In the genomic region with DNA sequence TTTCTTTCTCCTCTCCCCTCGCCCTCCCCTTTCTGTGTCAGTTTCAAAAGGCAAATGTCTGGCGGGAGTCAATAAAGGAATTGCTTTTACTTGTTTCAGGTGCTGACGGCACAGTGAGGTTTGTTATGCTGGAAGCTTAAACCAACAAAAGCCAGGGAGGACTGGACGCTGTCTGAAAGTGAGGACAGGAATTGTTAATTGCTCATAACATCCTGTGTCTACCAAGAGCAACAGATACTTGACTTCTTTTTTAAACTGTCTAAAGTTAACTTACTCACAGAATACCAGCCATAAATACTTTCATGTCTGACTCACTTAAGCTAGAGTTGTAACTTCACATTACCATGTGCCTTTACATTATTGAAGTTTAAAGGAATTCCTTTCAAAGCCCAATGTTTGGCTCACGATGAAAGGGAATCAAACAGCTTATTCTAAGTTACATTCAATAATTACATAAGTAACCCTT, we compare ENCODE assay signal across 18 cellular contexts.
DNase-seq lines count a peak whose midpoint lies in the region; ATAC-seq and TF ChIP-seq lines count a peak whose summit lies in the region.
"Had no signal": no experiment of that assay in that cellular context is flagged by ENCODE, and none has a peak within 500 bp of the region (broad histone marks: within the 10 kb centered on the region; RNA-seq: fewer than 3 reads in every experiment).

No MANE protein-coding gene starts in this region.

- no TSS peak for BruUV-seq in Caco-2 (replicated peaks; lab: Mats Ljungman, UMichigan)

- WGBS in mesodermal cell (ENCODE audit: insufficient coverage in 2 of 2), 2 experiments = 50% methylated on average over 2 of the region's 5 CpGs; no CpG with 5 or more reads in 1 of the 2 experiments

- H3K27ac Mint-ChIP-seq in Caco-2 (ENCODE audit: unreplicated experiment) (peak overlapping the region; percentile 85), chondrocyte (ENCODE audit: unreplicated experiment) (peak overlapping the region; percentile 77)
- H3K27ac Mint-ChIP-seq: memory B cell had no signal

- peak overlapping the region; percentile 53 for H3K27ac ChIP-seq in mesodermal cell (ENCODE audit: low read depth, low read length, severe bottlenecking)
- H3K27ac ChIP-seq: dorsolateral prefrontal cortex had no signal

- DNase-seq in Caco-2 = peak; percentile 60 to 63
- peak; percentile 73 for DNase-seq in NCI-H748 (lab: John Stamatoyannopoulos, UW; ENCODE audit: unreplicated experiment)
- DNase-seq in chondrocyte (ENCODE audit: low spot score) = no peak
- no peak for DNase-seq in AG08395 (ENCODE audit: low spot score)
- DNase-seq in NCI-H128 (lab: John Stamatoyannopoulos, UW; ENCODE audit: unreplicated experiment) = no peak
- DNase-seq: activated CD4-positive, alpha-beta T cell treated with anti-CD3 and anti-CD28 coated beads, Interleukin-2, amount 50 U/mL, for 4 hours; amniotic stem cell; dorsolateral prefrontal cortex; GOT3; NCI-H1930; NCI-H69; nucleus accumbens; SHP77 had no signal

- H3K4me3 Mint-ChIP-seq in Caco-2 (ENCODE audit: unreplicated experiment) = peak overlapping the region; percentile 59
- peak overlapping the region; percentile 8 for H3K4me3 Mint-ChIP-seq in chondrocyte (ENCODE audit: unreplicated experiment)
- H3K4me3 Mint-ChIP-seq: memory B cell had no signal

- ATAC-seq in GM21786 (IDR thresholded peaks at IDR 0.05; ENCODE audit: unreplicated experiment) = no peak
- no peak for ATAC-seq in GM21576 (IDR thresholded peaks at IDR 0.05; ENCODE audit: unreplicated experiment)
- ATAC-seq: K562 had no signal

- no peaks in the 10 kb centered on the region for H3K27me3 Mint-ChIP-seq in Caco-2 (ENCODE audit: insufficient read depth, unreplicated experiment)
- peaks cover 13% of the 10 kb centered on the region for H3K27me3 Mint-ChIP-seq in chondrocyte (ENCODE audit: low read depth)

- H3K9me3 ChIP-seq in Caco-2 (no peaks in the 10 kb centered on the region), mesodermal cell (ENCODE audit: control insufficient read depth, low read length) (no peaks in the 10 kb centered on the region)

- H3K9me3 Mint-ChIP-seq in Caco-2 (ENCODE audit: unreplicated experiment) (peaks cover 33% of the 10 kb centered on the region), chondrocyte (ENCODE audit: low read depth) (peaks cover 14% of the 10 kb centered on the region)

- H3K36me3 Mint-ChIP-seq in Caco-2 (ENCODE audit: insufficient read depth, unreplicated experiment) (no peaks in the 10 kb centered on the region), chondrocyte (ENCODE audit: low read depth) (no peaks in the 10 kb centered on the region)
- H3K36me3 Mint-ChIP-seq: memory B cell had no signal

- TF ChIP-seq CTCF in Caco-2 (IDR thresholded peaks at IDR 0.05; ENCODE audit: insufficient read depth in 1 of 2, low read depth in 1 of 2, low read length in 1 of 2, severe bottlenecking in 1 of 2, unreplicated experiment in 1 of 2) (no peak), chondrocyte (IDR thresholded peaks at IDR 0.05) (no peak)

- no peaks in the 10 kb centered on the region for H3K27me3 ChIP-seq in Caco-2 (replicated peaks; ENCODE audit: control insufficient read depth, insufficient read depth, low read length)

- POLR2A ChIA-PET in Caco-2 (lab: Charles Lee) = interaction anchor here (0.6 kb wide), 1 partner anchor 550 kb away, joined by 5 read pairs; no protein-coding TSS in a partner anchor

- H3K4me1 ChIP-seq in Caco-2 = peaks cover 18% of the 10 kb centered on the region
- H3K4me1 ChIP-seq in mesodermal cell (ENCODE audit: control insufficient read depth, insufficient read depth, low read length, poor library complexity, severe bottlenecking) = peaks cover 8% of the 10 kb centered on the region

- CTCF ChIA-PET in Caco-2 (lab: Charles Lee) = interaction anchor here (0.5 kb wide), 1 partner anchor 465 kb away, joined by 3 read pairs; no protein-coding TSS in a partner anchor

- intact Hi-C loops in Caco-2 (cut with micrococcal nuclease; ENCODE audit: unreplicated experiment) = no loop called here

- H3K4me3 ChIP-seq in Caco-2 (ENCODE audit: low read depth, low read length) (no peak overlapping the region), mesodermal cell (ENCODE audit: extremely low read depth, insufficient read depth, low read length, poor library complexity, severe bottlenecking) (no peak overlapping the region)
- H3K4me3 ChIP-seq: dorsolateral prefrontal cortex, K562 had no signal

- H3K36me3 ChIP-seq in Caco-2 (ENCODE audit: control insufficient read depth, insufficient read depth, low read length) = no peaks in the 10 kb centered on the region
- H3K36me3 ChIP-seq in mesodermal cell (ENCODE audit: control insufficient read depth, insufficient read depth, low read length) = no peaks in the 10 kb centered on the region

- peaks cover 21% of the 10 kb centered on the region for H3K4me1 Mint-ChIP-seq in Caco-2 (ENCODE audit: low read depth, unreplicated experiment)
- peaks cover 11% of the 10 kb centered on the region for H3K4me1 Mint-ChIP-seq in chondrocyte (ENCODE audit: low read depth)

Comparison
In these comparisons a context has a peak if more than half of its experiments do, and no peak if none do; other contexts are left out.
1. DNase-seq: peak in Caco-2 (2 of 2) and NCI-H748 (single experiment); none in chondrocyte (single experiment), AG08395 (single experiment) and NCI-H128 (single experiment).